ENCODE assay signal across 8 cellular contexts in the genomic region with DNA sequence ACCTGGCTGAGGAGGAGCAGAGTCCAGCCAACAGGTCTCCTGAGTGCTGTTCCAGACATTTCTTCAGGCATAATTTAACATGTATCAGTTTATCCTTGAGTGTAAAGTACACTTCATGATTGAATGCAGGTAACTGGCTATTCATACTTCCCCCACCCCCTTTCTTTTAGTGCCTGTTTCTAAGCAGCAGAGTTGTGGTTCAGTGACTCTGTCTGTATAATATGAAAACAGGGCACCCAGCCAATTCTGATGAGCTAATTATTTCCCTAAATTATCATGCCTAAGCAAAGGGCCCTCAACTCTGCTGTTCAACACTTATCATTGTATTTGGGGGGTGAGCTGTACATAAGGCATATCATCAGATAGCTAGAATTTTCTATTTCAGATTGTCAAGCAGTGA. TPM values are rescaled to one million over a fixed set of nuclear protein-coding genes. Genes with fewer than 3 reads are reported as not detected.
DNase-seq lines count a peak whose midpoint lies in the region; ATAC-seq and TF ChIP-seq lines count a peak whose summit lies in the region.

No MANE protein-coding gene starts in this region.

- H3K27ac ChIP-seq in upper lobe of right lung: no peak overlapping the region
- H3K27ac ChIP-seq in esophagus muscularis mucosa (replicated peaks in 1 of 4): no peak overlapping the region

- H3K4me1 Mint-ChIP-seq in Caco-2 (ENCODE audit: low read depth, unreplicated experiment) (peaks cover 28% of the 10 kb centered on the region), HFFc6 (ENCODE audit: low read depth) (peaks cover 36% of the 10 kb centered on the region)
- H3K4me1 Mint-ChIP-seq in effector memory CD8-positive, alpha-beta T cell (ENCODE audit: low read depth in 2 of 2): peaks cover 10 to 11% of the 10 kb centered on the region in 2 donors

- no peak for TF ChIP-seq CTCF in Caco-2 (IDR thresholded peaks at IDR 0.05; ENCODE audit: insufficient read depth in 1 of 2, low read depth in 1 of 2, low read length in 1 of 2, severe bottlenecking in 1 of 2, unreplicated experiment in 1 of 2)
- no peak for TF ChIP-seq CTCF in HFFc6 (IDR thresholded peaks at IDR 0.05)
- no peak for TF ChIP-seq CTCF in upper lobe of right lung (IDR thresholded peaks at IDR 0.05)
- no peak for TF ChIP-seq CTCF in esophagus muscularis mucosa (IDR thresholded peaks at IDR 0.05)

- BruUV-seq in Caco-2 (replicated peaks; lab: Mats Ljungman, UMichigan): no TSS peak

- no peaks in the 10 kb centered on the region for H3K27me3 ChIP-seq in Caco-2 (replicated peaks; ENCODE audit: control insufficient read depth, insufficient read depth, low read length)
- no peaks in the 10 kb centered on the region for H3K27me3 ChIP-seq in upper lobe of right lung
- no peaks in the 10 kb centered on the region for H3K27me3 ChIP-seq in esophagus muscularis mucosa

- TF ChIP-seq POLR2A in esophagus muscularis mucosa (IDR thresholded peaks at IDR 0.05; ENCODE audit: low read depth): no peak

- peaks cover 10% of the 10 kb centered on the region for H3K4me1 ChIP-seq in Caco-2
- H3K4me1 ChIP-seq in upper lobe of right lung: peaks cover 13% of the 10 kb centered on the region
- peaks cover 5 to 33% (median 30%) of the 10 kb centered on the region in 4 donors for H3K4me1 ChIP-seq in esophagus muscularis mucosa

- H3K9me3 ChIP-seq in Caco-2: no peaks in the 10 kb centered on the region
- H3K9me3 ChIP-seq in upper lobe of right lung: no peaks in the 10 kb centered on the region
- no peaks in the 10 kb centered on the region for H3K9me3 ChIP-seq in esophagus muscularis mucosa

- no peaks in the 10 kb centered on the region for H3K9me3 Mint-ChIP-seq in Caco-2 (ENCODE audit: unreplicated experiment)
- no peaks in the 10 kb centered on the region for H3K9me3 Mint-ChIP-seq in HFFc6
- H3K9me3 Mint-ChIP-seq in effector memory CD8-positive, alpha-beta T cell: no peaks in the 10 kb centered on the region

- no peaks in the 10 kb centered on the region for H3K27me3 Mint-ChIP-seq in Caco-2 (ENCODE audit: insufficient read depth, unreplicated experiment)
- no peaks in the 10 kb centered on the region for H3K27me3 Mint-ChIP-seq in HFFc6 (ENCODE audit: insufficient read depth)
- no peaks in the 10 kb centered on the region for H3K27me3 Mint-ChIP-seq in effector memory CD8-positive, alpha-beta T cell

- H3K36me3 ChIP-seq in Caco-2 (ENCODE audit: control insufficient read depth, insufficient read depth, low read length): no peaks in the 10 kb centered on the region
- no peaks in the 10 kb centered on the region for H3K36me3 ChIP-seq in upper lobe of right lung
- no peaks in the 10 kb centered on the region for H3K36me3 ChIP-seq in esophagus muscularis mucosa

- H3K4me3 Mint-ChIP-seq in Caco-2 (ENCODE audit: unreplicated experiment): no peak overlapping the region
- peak overlapping the region; percentile 3; the same call in 1 of the 2 replicates for H3K4me3 Mint-ChIP-seq in HFFc6
- no peak overlapping the region for H3K4me3 Mint-ChIP-seq in effector memory CD8-positive, alpha-beta T cell

- CTCF ChIA-PET in Caco-2 (lab: Charles Lee): no interaction called here

- DNase-seq in Caco-2: no peak
- peak; percentile 84 for DNase-seq in HFFc6
- DNase-seq in NCI-H345 treated with DMSO at 0.1 percent for 48 hours (lab: John Stamatoyannopoulos, UW; ENCODE audit: unreplicated experiment): peak; percentile 89
- DNase-seq in effector memory CD8-positive, alpha-beta T cell: no peak
- no peak for DNase-seq in upper lobe of right lung
- DNase-seq in GF-D8 (lab: John Stamatoyannopoulos, UW): no peak
- no peak for DNase-seq in esophagus muscularis mucosa (ENCODE audit: extremely low spot score)

- peak; percentile 33 for ATAC-seq in effector memory CD8-positive, alpha-beta T cell (replicated peaks)
- peak; percentile 7 for ATAC-seq in upper lobe of right lung
- ATAC-seq in GM21619 (IDR thresholded peaks at IDR 0.05; ENCODE audit: unreplicated experiment): no peak

- no peak for TF ChIP-seq EP300 in esophagus muscularis mucosa (IDR thresholded peaks at IDR 0.05)

- no peaks in the 10 kb centered on the region for H3K36me3 Mint-ChIP-seq in Caco-2 (ENCODE audit: insufficient read depth, unreplicated experiment)
- H3K36me3 Mint-ChIP-seq in HFFc6 (ENCODE audit: low read depth): no peaks in the 10 kb centered on the region
- H3K36me3 Mint-ChIP-seq in effector memory CD8-positive, alpha-beta T cell (ENCODE audit: insufficient read depth): no peaks in the 10 kb centered on the region

- peak overlapping the region; percentile 17 for H3K27ac Mint-ChIP-seq in Caco-2 (ENCODE audit: unreplicated experiment)
- peak overlapping the region; percentile 63 for H3K27ac Mint-ChIP-seq in HFFc6
- no peak overlapping the region for H3K27ac Mint-ChIP-seq in effector memory CD8-positive, alpha-beta T cell

- POLR2A ChIA-PET in Caco-2 (lab: Charles Lee): interaction anchor here (0.6 kb wide), 1 partner anchor 1097 kb away, joined by 5 read pairs; no protein-coding TSS in a partner anchor

- H3K4me3 ChIP-seq in Caco-2 (ENCODE audit: low read depth, low read length) (no peak overlapping the region), upper lobe of right lung (no peak overlapping the region), esophagus muscularis mucosa (no peak overlapping the region)

- intact Hi-C loops in Caco-2 (cut with micrococcal nuclease; ENCODE audit: unreplicated experiment) (no loop called here), upper lobe of right lung (cut with DNase I) (no loop called here), esophagus muscularis mucosa (cut with DNase I) (no loop called here)

RNA-seq across cellular contexts. Expression of gene ZSWIM6, which starts 51.9 kb away (rescaled TPM):
- 10.0 and 10.7 TPM in 2 replicates for total RNA-seq in Caco-2 (2022)
- total RNA-seq in HFFc6 (2021; fragmentation: NEBNext Ultra II Directional; extraction: Animal tissue kit (Norgen Biotek cat#: 25700)): 10 to 100 TPM in 5 of 6 experiments, 1 to 10 TPM in 1; 9.7 to 13.5 (median 11.7) TPM
- total RNA-seq in upper lobe of right lung: 15.7 TPM
- total RNA-seq in esophagus muscularis mucosa: 10 to 100 TPM; 10.2 to 16.4 (median 12.5) TPM

Comparison
In these comparisons a context has a peak if more than half of its experiments do, and no peak if none do; other contexts are left out.
1. DNase-seq: peak in HFFc6 (single experiment) and NCI-H345 treated with DMSO at 0.1 percent for 48 hours (single experiment); none in Caco-2 (0 of 2), effector memory CD8-positive, alpha-beta T cell (0 of 3), upper lobe of right lung (single experiment), GF-D8 (single experiment) and esophagus muscularis mucosa (single experiment).
2. H3K27ac Mint-ChIP-seq: peak in Caco-2 (single experiment) and HFFc6 (single experiment); none in effector memory CD8-positive, alpha-beta T cell (0 of 2).